ENCODE assay signal across 8 cellular contexts in genomic region chr18:31241900-31242409, GRCh38.
A peak's percentile ranks its signal among the peaks of the same experiment; 100 is the strongest.
DNase-seq lines count a peak whose midpoint lies in the region; ATAC-seq, FAIRE-seq and TF ChIP-seq lines count a peak whose summit lies in the region.

No MANE protein-coding gene starts in this region.

- peaks cover 11 to 39% (median 24%) of the 10 kb centered on the region in 3 donors for H3K4me1 ChIP-seq in pancreas

- no peaks in the 10 kb centered on the region for H3K9me3 ChIP-seq in pancreas

- FAIRE-seq in pancreas (lab: Jason Lieb, UNC): peak; percentile 75

- 12% methylated on average over 2 of the region's 2 CpGs for WGBS in pancreas, 2 donors

- no peak overlapping the region for H3K4me3 ChIP-seq in cardiac fibroblast (replicated peaks in 1 of 2; ENCODE audit: low read depth in 2 of 2, low read length in 2 of 2)
- H3K4me3 ChIP-seq in pancreas: no peak overlapping the region

- TF ChIP-seq CTCF in cardiac fibroblast (IDR thresholded peaks at IDR 0.05; ENCODE audit: low read depth, low read length): peak; percentile 12
- TF ChIP-seq CTCF in pancreas (IDR thresholded peaks at IDR 0.05): peak; percentile 36 to 54 (median 42)

- H3K36me3 ChIP-seq in pancreas: no peaks in the 10 kb centered on the region

- DNase-seq in HuH-7.5 (ENCODE audit: low spot score) (peak; percentile 5), cardiac fibroblast (ENCODE audit: low read depth in 2 of 2) (no peak), pancreas (peak in 5 of 6 donors; percentile 37 to 70 (median 58)), germinal center (ENCODE audit: low spot score) (no peak), NCI-H446 treated with DMSO at 0.1 percent for 48 hours (lab: John Stamatoyannopoulos, UW) (no peak), medulla oblongata (ENCODE audit: extremely low spot score) (no peak)
- no peak for DNase-seq in activated CD8-positive, alpha-beta memory T cell treated with anti-CD3 and anti-CD28 coated beads, Interleukin-2, amount 50 U/mL, for 48 hours

- intact Hi-C loops in pancreas (cut with DNase I): no loop called here

- peak overlapping the region in 2 of 4 donors; percentile 24 to 68 for H3K27ac ChIP-seq in pancreas

- no peaks in the 10 kb centered on the region for H3K27me3 ChIP-seq in pancreas

- peak; percentile 84 for ATAC-seq in GM18907 (IDR thresholded peaks at IDR 0.05; ENCODE audit: unreplicated experiment)
- ATAC-seq in pancreas: peak; percentile 87 to 94 (median 89)

Comparison
In these comparisons a context has a peak if more than half of its experiments do, and no peak if none do; other contexts are left out.
1. DNase-seq: peak in HuH-7.5 (single experiment) and pancreas (5 of 6); none in cardiac fibroblast (0 of 2), activated CD8-positive, alpha-beta memory T cell treated with anti-CD3 and anti-CD28 coated beads, Interleukin-2, amount 50 U/mL, for 48 hours (single experiment), germinal center (single experiment), NCI-H446 treated with DMSO at 0.1 percent for 48 hours (single experiment) and medulla oblongata (single experiment).